ENCODE assay signal across 13 cellular contexts in genomic region chr2:226524381-226524843, GRCh38.
DNase-seq lines count a peak whose midpoint lies in the region; ATAC-seq and TF ChIP-seq lines count a peak whose summit lies in the region.
"Had no signal": no experiment of that assay in that cellular context is flagged by ENCODE, and none has a peak within 500 bp of the region (broad histone marks: within the 10 kb centered on the region; RNA-seq: fewer than 3 reads in every experiment).

No MANE protein-coding gene starts in this region.

- no peaks in the 10 kb centered on the region for H3K36me3 Mint-ChIP-seq in naive thymus-derived CD4-positive, alpha-beta T cell
- H3K36me3 Mint-ChIP-seq: stimulated activated naive B cell treated with anti-CD40 and anti-IgM and Interleukin-4, amounts not matched to agents 10 μg/mL and 1 μg/mL and 100 μg/mL, for 72 hours had no signal

- CTCF ChIA-PET in naive thymus-derived CD4-positive, alpha-beta T cell (lab: Charles Lee) = no interaction called here

- H3K27me3 Mint-ChIP-seq in naive thymus-derived CD4-positive, alpha-beta T cell = peaks cover 0 to 12% (median 0%) of the 10 kb centered on the region in 5 donors

- H3K4me1 Mint-ChIP-seq in naive thymus-derived CD4-positive, alpha-beta T cell = no peaks in the 10 kb centered on the region
- H3K4me1 Mint-ChIP-seq: stimulated activated naive B cell treated with anti-CD40 and anti-IgM and Interleukin-4, amounts not matched to agents 10 μg/mL and 1 μg/mL and 100 μg/mL, for 72 hours had no signal

- DNase-seq in EH (ENCODE audit: low read depth) = peak; percentile 95
- DNase-seq in RPMI7951 (ENCODE audit: low read depth) = peak; percentile 82
- DNase-seq in fibroblast of peridontal ligament (ENCODE audit: extremely low read depth) = peak; percentile 95
- no peak for DNase-seq in psoas muscle
- DNase-seq in amygdala (lab: John Stamatoyannopoulos, UW) = no peak
- no peak for DNase-seq in NCI-H2196 (lab: John Stamatoyannopoulos, UW; ENCODE audit: unreplicated experiment)
- no peak for DNase-seq in naive thymus-derived CD4-positive, alpha-beta T cell
- no peak for DNase-seq in NCI-H774 (lab: John Stamatoyannopoulos, UW)
- DNase-seq: cortex of kidney; NCI-H2171 treated with DMSO at 0.1 percent for 48 hours; stimulated activated CD4-positive, alpha-beta T cell treated with anti-CD3 and anti-CD28 coated beads, Interleukin-15, amount 100 ng/mL, for 24 hours; stimulated activated naive B cell treated with anti-CD40 and anti-IgM and Interleukin-4, amounts not matched to agents 10 μg/mL and 1 μg/mL and 100 μg/mL, for 72 hours had no signal

- H3K27ac ChIP-seq in psoas muscle = no peak overlapping the region
- H3K27ac ChIP-seq in naive thymus-derived CD4-positive, alpha-beta T cell (ENCODE audit: low read depth, low read length) = no peak overlapping the region

- POLR2A ChIA-PET in naive thymus-derived CD4-positive, alpha-beta T cell (lab: Charles Lee) = no interaction called here

- no peak for TF ChIP-seq CTCF in psoas muscle (IDR thresholded peaks at IDR 0.05)

- H3K4me1 ChIP-seq in psoas muscle = no peaks in the 10 kb centered on the region
- no peaks in the 10 kb centered on the region for H3K4me1 ChIP-seq in naive thymus-derived CD4-positive, alpha-beta T cell (ENCODE audit: control insufficient read depth in 2 of 2, insufficient read depth in 2 of 2, low read length in 2 of 2)

- intact Hi-C loops in psoas muscle (cut with DNase I) = no loop called here
- intact Hi-C loops in naive thymus-derived CD4-positive, alpha-beta T cell (cut with micrococcal nuclease) = no loop called here

- no peak overlapping the region for H3K4me3 ChIP-seq in psoas muscle
- no peak overlapping the region for H3K4me3 ChIP-seq in naive thymus-derived CD4-positive, alpha-beta T cell (ENCODE audit: low read length)

- no peaks in the 10 kb centered on the region for H3K9me3 ChIP-seq in psoas muscle
- H3K9me3 ChIP-seq in naive thymus-derived CD4-positive, alpha-beta T cell (ENCODE audit: control insufficient read depth in 2 of 3, low read length in 3 of 3) = no peaks in the 10 kb centered on the region

- H3K27me3 ChIP-seq in psoas muscle (ENCODE audit: insufficient read depth in 3 of 3, low read length in 2 of 3) = no peaks in the 10 kb centered on the region
- no peaks in the 10 kb centered on the region for H3K27me3 ChIP-seq in naive thymus-derived CD4-positive, alpha-beta T cell (ENCODE audit: control insufficient read depth in 2 of 2, insufficient read depth in 2 of 2, low read length in 2 of 2)

- WGBS in psoas muscle, 3 donors = 82 to 88% (median 85%) methylated on average over 2 of the region's 2 CpGs

- H3K4me3 Mint-ChIP-seq in naive thymus-derived CD4-positive, alpha-beta T cell = no peak overlapping the region
- H3K4me3 Mint-ChIP-seq: activated T-helper 1 cell treated with anti-CD3 and anti-CD28 coated beads, Interleukin-12 subunit alpha, Interleukin-12 subunit beta, Interleukin-2, Interleukin-4 antibody, amounts not matched to agents 30 ng/mL and 10 ng/mL and 1 ng/mL, durations not matched to agents 14 hours and 24 hours and 36 hours; stimulated activated naive B cell treated with anti-CD40 and anti-IgM and Interleukin-4, amounts not matched to agents 10 μg/mL and 1 μg/mL and 100 μg/mL, for 72 hours had no signal

- peaks cover 0 to 4% (median 0%) of the 10 kb centered on the region in 11 donors for H3K9me3 Mint-ChIP-seq in naive thymus-derived CD4-positive, alpha-beta T cell

- no peaks in the 10 kb centered on the region for H3K36me3 ChIP-seq in psoas muscle (ENCODE audit: insufficient read depth in 1 of 2, low read depth in 1 of 2)
- H3K36me3 ChIP-seq in naive thymus-derived CD4-positive, alpha-beta T cell (ENCODE audit: control insufficient read depth in 2 of 3, insufficient read depth in 3 of 3, low read length in 3 of 3) = no peaks in the 10 kb centered on the region

- peak in 3 of 4 donors; percentile 51 to 74 (median 55) for ATAC-seq in psoas muscle
- ATAC-seq in naive thymus-derived CD4-positive, alpha-beta T cell = no peak
- ATAC-seq: stimulated activated naive B cell treated with anti-CD40 and anti-IgM and Interleukin-4, amounts not matched to agents 10 μg/mL and 1 μg/mL and 100 μg/mL, for 72 hours had no signal

- no peak overlapping the region for H3K27ac Mint-ChIP-seq in naive thymus-derived CD4-positive, alpha-beta T cell
- H3K27ac Mint-ChIP-seq: activated T-helper 1 cell treated with anti-CD3 and anti-CD28 coated beads, Interleukin-12 subunit alpha, Interleukin-12 subunit beta, Interleukin-2, Interleukin-4 antibody, amounts not matched to agents 30 ng/mL and 10 ng/mL and 1 ng/mL, durations not matched to agents 14 hours and 24 hours and 36 hours; stimulated activated naive B cell treated with anti-CD40 and anti-IgM and Interleukin-4, amounts not matched to agents 10 μg/mL and 1 μg/mL and 100 μg/mL, for 72 hours had no signal

Comparison
In these comparisons a context has a peak if more than half of its experiments do, and no peak if none do; other contexts are left out.
1. DNase-seq: peak in EH (single experiment), RPMI7951 (single experiment) and fibroblast of peridontal ligament (single experiment); none in psoas muscle (0 of 2), amygdala (0 of 56), NCI-H2196 (single experiment), naive thymus-derived CD4-positive, alpha-beta T cell (0 of 9) and NCI-H774 (single experiment).